8 cellular contexts compared by ENCODE assay signal in the genomic region with DNA sequence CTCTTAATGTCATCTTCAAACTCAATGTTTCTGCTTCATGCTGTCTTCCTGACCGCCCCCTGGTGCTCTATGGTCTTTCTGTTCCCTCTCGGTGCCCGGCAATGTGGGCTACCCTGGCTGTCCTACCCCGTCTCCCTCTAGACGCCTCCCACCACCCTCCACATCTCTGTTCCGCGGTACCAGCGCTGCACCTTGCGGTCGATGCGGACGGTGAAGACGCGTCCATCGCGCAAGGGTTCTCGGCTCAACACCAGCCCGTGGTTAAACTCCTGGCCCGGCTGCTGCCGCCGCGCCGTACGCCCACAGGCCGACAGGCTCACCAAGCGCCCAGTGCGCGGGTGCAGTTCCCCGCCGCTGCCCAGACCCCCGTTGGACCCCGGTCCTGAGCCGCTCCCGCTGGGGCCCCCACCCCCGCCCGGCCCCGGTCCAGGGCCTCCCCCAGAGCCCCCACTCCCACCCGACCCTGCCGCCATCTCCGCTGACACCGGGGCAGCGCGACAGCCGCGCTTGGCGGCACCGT. TPM values are rescaled to one million over a fixed set of nuclear protein-coding genes. Genes with fewer than 3 reads are reported as not detected.
A peak's percentile ranks its signal among the peaks of the same experiment; 100 is the strongest.
DNase-seq lines count a peak whose midpoint lies in the region; ATAC-seq and TF ChIP-seq lines count a peak whose summit lies in the region.

A gene (minus strand): TSS at position 496 of the 520 bp plus-strand sequence. CDS start 23 bp downstream, at position 473.

- DNase-seq in activated CD4-positive, CD25-positive, alpha-beta regulatory T cell treated with anti-CD3 and anti-CD28 coated beads, Interleukin-2, amount 50 U/mL, for 72 hours = no peak
- no peak for DNase-seq in glutamatergic neuron
- no peak for DNase-seq in posterior vena cava (ENCODE audit: low spot score)
- DNase-seq in NCI-H1048 (lab: John Stamatoyannopoulos, UW) = no peak
- DNase-seq in NCI-H1694 treated with DMSO at 0.1 percent for 48 hours (lab: John Stamatoyannopoulos, UW) = no peak

- H3K36me3 Mint-ChIP-seq in glutamatergic neuron (ENCODE audit: unreplicated experiment) = no peaks in the 10 kb centered on the region

- peak; percentile 6 to 12 for ATAC-seq in activated CD4-positive, CD25-positive, alpha-beta regulatory T cell treated with anti-CD3 and anti-CD28 coated beads, Interleukin-2, amount 50 U/mL, for 24 hours
- ATAC-seq in HG03095 (IDR thresholded peaks at IDR 0.05; ENCODE audit: unreplicated experiment) = peak; percentile 3

- H3K27ac Mint-ChIP-seq in glutamatergic neuron (ENCODE audit: unreplicated experiment) = peak within 1 kb of the TSS; percentile 90

- peaks cover 5% of the 10 kb centered on the region for H3K9me3 Mint-ChIP-seq in glutamatergic neuron (ENCODE audit: unreplicated experiment)

- peaks cover 2% of the 10 kb centered on the region for H3K27me3 Mint-ChIP-seq in glutamatergic neuron (ENCODE audit: unreplicated experiment)

- TF ChIP-seq CTCF in WI38 (IDR thresholded peaks at IDR 0.05; ENCODE audit: low read depth, low read length) = no peak
- TF ChIP-seq CTCF in glutamatergic neuron (IDR thresholded peaks at IDR 0.05; ENCODE audit: partially characterized antibody, unreplicated experiment) = no peak

- H3K4me3 ChIP-seq in WI38 (ENCODE audit: low read depth, low read length) = peak within 1 kb of the TSS; percentile 84

- peaks cover 8% of the 10 kb centered on the region for H3K4me1 Mint-ChIP-seq in glutamatergic neuron (ENCODE audit: low read depth, unreplicated experiment)

- H3K4me3 Mint-ChIP-seq in glutamatergic neuron (ENCODE audit: unreplicated experiment) = peak within 1 kb of the TSS; percentile 97

- intact Hi-C loops in posterior vena cava (cut with DNase I) = no loop called here

RNA-seq across cellular contexts. Expression of the gene that starts here (rescaled TPM):
- total RNA-seq in glutamatergic neuron (ENCODE audit: unreplicated experiment) (97.6 TPM), posterior vena cava (10 to 100 TPM; 20.0 to 22.8 TPM)
